ENCODE assay signal across 18 cellular contexts in genomic region chr14:85437143-85437542, GRCh38.
A peak's percentile ranks its signal among the peaks of the same experiment; 100 is the strongest.
DNase-seq lines count a peak whose midpoint lies in the region; ATAC-seq and TF ChIP-seq lines count a peak whose summit lies in the region.
"Had no signal": no experiment of that assay in that cellular context is flagged by ENCODE, and none has a peak within 500 bp of the region (broad histone marks: within the 10 kb centered on the region; RNA-seq: fewer than 3 reads in every experiment).

No MANE protein-coding gene starts in this region.

- H3K27me3 ChIP-seq in adipocyte (replicated peaks; ENCODE audit: control insufficient read depth, insufficient read depth, low read length) (no peaks in the 10 kb centered on the region), hepatocyte (no peaks in the 10 kb centered on the region)
- H3K27me3 ChIP-seq: stomach had no signal

- DNase-seq in HPDE6-E6E7 (ENCODE audit: extremely low spot score) = peak; percentile 75
- DNase-seq in adipocyte (ENCODE audit: low read depth) = peak; percentile 15
- DNase-seq in hepatocyte (ENCODE audit: low spot score) = peak; percentile 38
- peak; percentile 41 for DNase-seq in skeletal muscle cell (ENCODE audit: low read depth)
- DNase-seq in GDM1 (lab: John Stamatoyannopoulos, UW) = no peak
- no peak for DNase-seq in GM10266 (ENCODE audit: extremely low spot score)
- DNase-seq: activated T-cell treated with anti-CD3 and anti-CD28 coated beads, Interleukin-2, amount 50 U/mL, for 24 hours; anterior cingulate cortex; effector CD8-positive, alpha-beta T cell; left ventricle myocardium superior; NCI-H1048; OCI-M1; stomach; T-cell had no signal

- H3K4me1 ChIP-seq in adipocyte (ENCODE audit: control insufficient read depth, insufficient read depth, low read length) (peaks cover 22% of the 10 kb centered on the region), hepatocyte (ENCODE audit: insufficient read depth) (no peaks in the 10 kb centered on the region)
- H3K4me1 ChIP-seq: stomach had no signal

- no peak for TF ChIP-seq CTCF in hepatocyte (IDR thresholded peaks at IDR 0.05; ENCODE audit: poor library complexity)
- TF ChIP-seq CTCF in GM10266 (IDR thresholded peaks at IDR 0.05; ENCODE audit: control insufficient read depth, insufficient read depth, low read depth, missing control alignments) = no peak

- H3K4me3 ChIP-seq in adipocyte (ENCODE audit: low read length) = no peak overlapping the region
- H3K4me3 ChIP-seq in hepatocyte = no peak overlapping the region
- H3K4me3 ChIP-seq in skeletal muscle cell (ENCODE audit: low read depth, low read length) = no peak overlapping the region
- H3K4me3 ChIP-seq: stomach had no signal

- H2AFZ ChIP-seq in hepatocyte = no peak overlapping the region

- H3K27ac ChIP-seq in hepatocyte = no peak overlapping the region
- H3K27ac ChIP-seq: stomach had no signal

- WGBS in hepatocyte (ENCODE audit: low lambda C conversion rate, missing lambda C conversion rate) = 93% methylated on average over 1 of the region's 1 CpG

- H4K20me1 ChIP-seq in hepatocyte (ENCODE audit: insufficient read depth, poor library complexity, severe bottlenecking) = no peaks in the 10 kb centered on the region

- no peaks in the 10 kb centered on the region for H3K79me2 ChIP-seq in hepatocyte

- H3K36me3 ChIP-seq in adipocyte (ENCODE audit: control insufficient read depth, insufficient read depth, low read length, severe bottlenecking) (no peaks in the 10 kb centered on the region), hepatocyte (replicated peaks; ENCODE audit: insufficient read depth, low read depth) (no peaks in the 10 kb centered on the region)
- H3K36me3 ChIP-seq: stomach had no signal

- H3K4me2 ChIP-seq in hepatocyte = no peak overlapping the region

- no peak for ATAC-seq in HG02678 (IDR thresholded peaks at IDR 0.05; ENCODE audit: unreplicated experiment)
- ATAC-seq: activated CD4-positive, CD25-positive, alpha-beta regulatory T cell treated with anti-CD3 and anti-CD28 coated beads, Interleukin-2, amount 50 U/mL, for 24 hours; HCT116; left ventricle myocardium superior; sciatic nerve; T-cell had no signal

- no peak overlapping the region for H3K9ac ChIP-seq in adipocyte (ENCODE audit: low read length)

- no peaks in the 10 kb centered on the region for H3K9me2 ChIP-seq in hepatocyte (replicated peaks; ENCODE audit: insufficient read depth)

- no peaks in the 10 kb centered on the region for H3K9me3 ChIP-seq in adipocyte (ENCODE audit: control insufficient read depth, low read length)
- H3K9me3 ChIP-seq in hepatocyte (ENCODE audit: low read depth) = no peaks in the 10 kb centered on the region
- H3K9me3 ChIP-seq: stomach had no signal

Comparison
In these comparisons a context has a peak if more than half of its experiments do, and no peak if none do; other contexts are left out.
1. DNase-seq: peak in HPDE6-E6E7 (single experiment), adipocyte (single experiment), hepatocyte (single experiment) and skeletal muscle cell (single experiment); none in GDM1 (single experiment) and GM10266 (single experiment).